ENCODE assay signal across 13 cellular contexts in genomic region chr14:100022772-100023451, GRCh38. TPM values are rescaled to one million over a fixed set of nuclear protein-coding genes. Genes with fewer than 3 reads are reported as not detected.
DNase-seq lines count a peak whose midpoint lies in the region; ATAC-seq, FAIRE-seq and TF ChIP-seq lines count a peak whose summit lies in the region.
"Had no signal": no experiment of that assay in that cellular context is flagged by ENCODE, and none has a peak within 500 bp of the region (broad histone marks: within the 10 kb centered on the region; RNA-seq: fewer than 3 reads in every experiment).

No MANE protein-coding gene starts in this region.

- ATAC-seq in K562, result peak; percentile 31; the same call in 2 of the 3 replicates
- no peak for ATAC-seq in GM23338

- H2AFZ ChIP-seq in K562 (ENCODE audit: low read depth, low read length), result no peak overlapping the region
- H2AFZ ChIP-seq in GM23338, result no peak overlapping the region

- 32% methylated on average over 7 of the region's 12 CpGs for WGBS in K562 (ENCODE audit: insufficient coverage, low coverage, missing lambda C conversion rate)

- CTCF ChIA-PET in K562 (lab: Yijun Ruan, JAX; ENCODE audit: low intra/inter-chr PET ratio), result interaction anchor here (0.6 kb wide), 2 partner anchors 26 to 359 kb away, joined by 3 read pairs; no protein-coding TSS in a partner anchor
- CTCF ChIA-PET in activated naive CD4-positive, alpha-beta T cell treated with anti-CD3 and anti-CD28 coated beads, Interleukin-2, amount 10 ng/mL, durations not matched to agents 7 days and 5 days (lab: Charles Lee), result interaction anchor here (0.8 kb wide), 1 partner anchor 56 kb away, joined by 3 read pairs; no protein-coding TSS in a partner anchor
- CTCF ChIA-PET in CD8-positive, alpha-beta memory T cell (lab: Charles Lee), result interaction anchor here (1.9 kb wide), 1 partner anchor 170 kb away, joined by 5 read pairs; no protein-coding TSS in a partner anchor

- no peak overlapping the region for H3K27ac Mint-ChIP-seq in activated naive CD4-positive, alpha-beta T cell treated with anti-CD3 and anti-CD28 coated beads, Interleukin-2, amount 10 ng/mL, durations not matched to agents 7 days and 5 days
- H3K27ac Mint-ChIP-seq in CD8-positive, alpha-beta memory T cell, result no peak overlapping the region
- H3K27ac Mint-ChIP-seq in GM23338, result no peak overlapping the region
- H3K27ac Mint-ChIP-seq: CD14-positive monocyte; stimulated activated naive CD8-positive, alpha-beta T cell treated with anti-CD3 and anti-CD28 coated beads, Interleukin-15, Interleukin-2, amounts not matched to agents 100 ng/mL and 50 ng/mL, for 24 hours had no signal

- no peak overlapping the region for H3K4me3 ChIP-seq in K562
- no peak overlapping the region for H3K4me3 ChIP-seq in CD8-positive, alpha-beta memory T cell (ENCODE audit: low read length)
- H3K4me3 ChIP-seq in GM23338, result no peak overlapping the region

- H3K9me3 Mint-ChIP-seq in activated naive CD4-positive, alpha-beta T cell treated with anti-CD3 and anti-CD28 coated beads, Interleukin-2, amount 10 ng/mL, durations not matched to agents 7 days and 5 days, result no peaks in the 10 kb centered on the region
- H3K9me3 Mint-ChIP-seq in CD8-positive, alpha-beta memory T cell, result no peaks in the 10 kb centered on the region
- no peaks in the 10 kb centered on the region; the same call in 2 of the 3 replicates for H3K9me3 Mint-ChIP-seq in GM23338
- H3K9me3 Mint-ChIP-seq: CD14-positive monocyte; stimulated activated naive CD8-positive, alpha-beta T cell treated with anti-CD3 and anti-CD28 coated beads, Interleukin-15, Interleukin-2, amounts not matched to agents 100 ng/mL and 50 ng/mL, for 24 hours had no signal

- intact Hi-C loops in K562 (cut with micrococcal nuclease), result no loop called here

- H3K27ac ChIP-seq in K562 (ENCODE audit: extremely low read depth, low read depth, low read length), result no peak overlapping the region
- no peak overlapping the region for H3K27ac ChIP-seq in CD8-positive, alpha-beta memory T cell (ENCODE audit: low read depth, low read length)
- H3K27ac ChIP-seq in GM23338 (ENCODE audit: low read depth), result no peak overlapping the region

- POLR2A ChIA-PET in K562 (lab: Yijun Ruan, JAX), result interaction anchor here (0.9 kb wide), 1 partner anchor 11 kb away, joined by 3 read pairs; no protein-coding TSS in a partner anchor
- POLR2A ChIA-PET in CD8-positive, alpha-beta memory T cell (lab: Charles Lee), result no interaction called here

- H3K9me3 ChIP-seq in K562 (replicated peaks; ENCODE audit: control insufficient read depth, insufficient read depth, low read depth, low read length), result no peaks in the 10 kb centered on the region
- H3K9me3 ChIP-seq in CD8-positive, alpha-beta memory T cell (ENCODE audit: low read length), result no peaks in the 10 kb centered on the region

- no peak for TF ChIP-seq RAD21 in K562 (CRISPR knock-in tag; conservative IDR thresholded peaks at IDR 0.05 in 1 of 2, IDR thresholded peaks at IDR 0.05 in 1 of 2)

- TF ChIP-seq POLR2A in K562 (conservative IDR thresholded peaks at IDR 0.05), result no peak

- H3K79me2 ChIP-seq in K562 (ENCODE audit: control insufficient read depth, insufficient read depth, low read length), result peaks cover 32% of the 10 kb centered on the region
- H3K79me2 ChIP-seq in GM23338 (replicated peaks; ENCODE audit: insufficient read depth), result peaks cover 17% of the 10 kb centered on the region; the same call in 1 of the 2 replicates

- H3F3A ChIP-seq in GM23338 (replicated peaks; ENCODE audit: low read depth), result no peaks in the 10 kb centered on the region

- peaks cover 6% of the 10 kb centered on the region for H3K4me1 Mint-ChIP-seq in activated naive CD4-positive, alpha-beta T cell treated with anti-CD3 and anti-CD28 coated beads, Interleukin-2, amount 10 ng/mL, durations not matched to agents 7 days and 5 days
- H3K4me1 Mint-ChIP-seq in CD8-positive, alpha-beta memory T cell, result peaks cover 8 to 11% (median 10%) of the 10 kb centered on the region in 3 donors
- peaks cover 31% of the 10 kb centered on the region for H3K4me1 Mint-ChIP-seq in GM23338
- H3K4me1 Mint-ChIP-seq: CD14-positive monocyte had no signal

- no peaks in the 10 kb centered on the region for H3K27me3 Mint-ChIP-seq in activated naive CD4-positive, alpha-beta T cell treated with anti-CD3 and anti-CD28 coated beads, Interleukin-2, amount 10 ng/mL, durations not matched to agents 7 days and 5 days
- H3K27me3 Mint-ChIP-seq in CD8-positive, alpha-beta memory T cell, result no peaks in the 10 kb centered on the region
- H3K27me3 Mint-ChIP-seq in GM23338 (ENCODE audit: insufficient read depth, low read depth, poor library complexity), result peaks cover under 1% of the 10 kb centered on the region
- H3K27me3 Mint-ChIP-seq: stimulated activated naive CD8-positive, alpha-beta T cell treated with anti-CD3 and anti-CD28 coated beads, Interleukin-15, Interleukin-2, amounts not matched to agents 100 ng/mL and 50 ng/mL, for 24 hours had no signal

- no peak overlapping the region for H3K4me3 Mint-ChIP-seq in activated naive CD4-positive, alpha-beta T cell treated with anti-CD3 and anti-CD28 coated beads, Interleukin-2, amount 10 ng/mL, durations not matched to agents 7 days and 5 days
- H3K4me3 Mint-ChIP-seq in CD8-positive, alpha-beta memory T cell, result no peak overlapping the region
- H3K4me3 Mint-ChIP-seq in GM23338, result no peak overlapping the region
- H3K4me3 Mint-ChIP-seq: CD14-positive monocyte; stimulated activated naive CD8-positive, alpha-beta T cell treated with anti-CD3 and anti-CD28 coated beads, Interleukin-15, Interleukin-2, amounts not matched to agents 100 ng/mL and 50 ng/mL, for 24 hours had no signal

- no peaks in the 10 kb centered on the region for H3K9me2 ChIP-seq in GM23338 (ENCODE audit: insufficient read depth)

- no peaks in the 10 kb centered on the region for H3K9me1 ChIP-seq in K562 (ENCODE audit: control insufficient read depth, insufficient read depth, low read length)

- H3K4me2 ChIP-seq in K562 (ENCODE audit: insufficient read depth, low read length), result no peak overlapping the region
- H3K4me2 ChIP-seq in GM23338, result no peak overlapping the region

- TF ChIP-seq EP300 in K562 (IDR thresholded peaks at IDR 0.05; ENCODE audit: low read length), result no peak

- H3K4me1 ChIP-seq in K562 (replicated peaks in 1 of 2; ENCODE audit: control insufficient read depth in 2 of 2, insufficient read depth in 2 of 2, low read length in 2 of 2) (peaks cover 31 to 34% of the 10 kb centered on the region in 2 experiments), GM23338 (ENCODE audit: insufficient read depth) (peaks cover 15% of the 10 kb centered on the region)
- no peaks in the 10 kb centered on the region for H3K4me1 ChIP-seq in CD8-positive, alpha-beta memory T cell (ENCODE audit: insufficient read depth, low read length)

- peak; percentile 23 for FAIRE-seq in K562 (lab: Jason Lieb, UNC)

- TF ChIP-seq CTCF in K562 (IDR thresholded peaks at IDR 0.05 in 2 of 3, conservative IDR thresholded peaks at IDR 0.05 in 1 of 3; ENCODE audit: insufficient read depth in 2 of 3, low read depth in 1 of 3, low read length in 3 of 3) (no peak), GM23338 (conservative IDR thresholded peaks at IDR 0.05; ENCODE audit: low read depth in 2 of 2) (no peak)

- in situ Hi-C loops in K562 (cut with MboI), result no loop called here

- no peak overlapping the region; a peak in 1 of 4 replicates for H3K9ac ChIP-seq in K562 (ENCODE audit: insufficient read depth in 1 of 2, low read depth in 2 of 2, low read length in 2 of 2)

- no peaks in the 10 kb centered on the region for H3K36me3 Mint-ChIP-seq in activated naive CD4-positive, alpha-beta T cell treated with anti-CD3 and anti-CD28 coated beads, Interleukin-2, amount 10 ng/mL, durations not matched to agents 7 days and 5 days
- H3K36me3 Mint-ChIP-seq in CD8-positive, alpha-beta memory T cell, result no peaks in the 10 kb centered on the region
- H3K36me3 Mint-ChIP-seq in GM23338 (ENCODE audit: low read depth), result no peaks in the 10 kb centered on the region
- H3K36me3 Mint-ChIP-seq: CD14-positive monocyte had no signal

- BruUV-seq in K562 (replicated peaks; lab: Mats Ljungman, UMichigan), result no TSS peak

- H3K36me3 ChIP-seq in K562 (ENCODE audit: control insufficient read depth, insufficient read depth, low read length) (no peaks in the 10 kb centered on the region; the same call in 2 of the 3 replicates), GM23338 (ENCODE audit: insufficient read depth) (no peaks in the 10 kb centered on the region)
- H3K36me3 ChIP-seq in CD8-positive, alpha-beta memory T cell (ENCODE audit: insufficient read depth, low read length), result no peaks in the 10 kb centered on the region

- peaks cover 9% of the 10 kb centered on the region; the same call in 1 of the 2 replicates for H4K20me1 ChIP-seq in K562 (replicated peaks; ENCODE audit: control insufficient read depth, insufficient read depth, low read length)
- H4K20me1 ChIP-seq in GM23338 (replicated peaks; ENCODE audit: insufficient read depth), result peaks cover 23% of the 10 kb centered on the region

- peak; percentile 86 for DNase-seq in DMS 273 (lab: John Stamatoyannopoulos, UW; ENCODE audit: unreplicated experiment)
- DNase-seq in NCI-H1436 treated with DMSO at 0.1 percent for 48 hours (lab: John Stamatoyannopoulos, UW), result peak; percentile 66
- peak in 1 of 4 experiments; percentile 27 for DNase-seq in K562 (ENCODE audit: extremely low read depth in 1 of 4, low spot score in 3 of 4)
- DNase-seq in myocyte (ENCODE audit: low read depth), result peak; percentile 98
- no peak for DNase-seq in activated naive CD4-positive, alpha-beta T cell treated with anti-CD3 and anti-CD28 coated beads, Interleukin-2, amount 10 ng/mL, durations not matched to agents 7 days and 5 days
- no peak for DNase-seq in NCI-H2029 treated with DMSO at 0.1 percent for 48 hours (lab: John Stamatoyannopoulos, UW)
- no peak for DNase-seq in CD8-positive, alpha-beta memory T cell
- DNase-seq in GM23338 (ENCODE audit: low spot score), result no peak
- DNase-seq: activated T-cell treated with anti-CD3 and anti-CD28 coated beads, Interleukin-2, amount 50 U/mL, for 48 hours; cerebellar nuclear complex; hippocampal formation had no signal

- no peaks in the 10 kb centered on the region for H3K27me3 ChIP-seq in K562 (ENCODE audit: control insufficient read depth in 2 of 2, insufficient read depth in 2 of 2, low read length in 2 of 2)
- no peaks in the 10 kb centered on the region for H3K27me3 ChIP-seq in CD8-positive, alpha-beta memory T cell (ENCODE audit: insufficient read depth, low read length, poor library complexity, severe bottlenecking)
- H3K27me3 ChIP-seq in GM23338 (ENCODE audit: insufficient read depth), result no peaks in the 10 kb centered on the region

RNA-seq across cellular contexts. Expression of gene EVL, which starts 42.3 kb away (rescaled TPM):
- 128 and 200 TPM in 2 replicates for total RNA-seq in K562 (2011; cell fraction: chromatin; rRNA removed; ENCODE audit: low replicate concordance)
- 79.5 and 87.4 TPM in 2 replicates for total RNA-seq in K562 (2011; cell fraction: nucleolus; rRNA removed)
- total RNA-seq in K562 (2011; cell fraction: nucleoplasm; rRNA removed), result 91.0 and 118 TPM in 2 replicates
- 23.9 and 26.3 TPM in 2 replicates for total RNA-seq in K562 (2014; rRNA removed)
- 15.6 and 17.6 TPM in 2 replicates for total RNA-seq in K562 (2014; rRNA removed; fragmentation: Illumina TruSeq; extraction: Trizol)
- 18.2 and 18.6 TPM in 2 replicates for total RNA-seq in K562 (2015; rRNA removed; fragmentation: Illumina TruSeq; extraction: Trizol)
- 39.3 and 43.4 TPM in 2 replicates for total RNA-seq in K562 (2021)
- 29.4 and 30.4 TPM in 2 replicates for polyA plus RNA-seq in K562 (2011; rRNA removed)
- 24.7 and 27.8 TPM in 2 replicates for polyA plus RNA-seq in K562 (2011; cell fraction: cytosol; rRNA removed)
- polyA plus RNA-seq in K562 (2011; cell fraction: nucleus; rRNA removed), result 87.8 and 114 TPM in 2 replicates
- 33.0 and 36.9 TPM in 2 replicates for polyA plus RNA-seq in K562 (2012)
- 35.0 and 36.1 TPM in 2 replicates for polyA plus RNA-seq in K562 (2014; fragmentation: Illumina TruSeq; extraction: Trizol)
- polyA plus RNA-seq in K562 (2014; fragmentation: Nextera tagmentation; extraction: Ambion mirVana), result 1 to 10 TPM; 2.9 to 4.0 TPM
- polyA plus RNA-seq in K562 (2014; rRNA removed), result 28.9 and 30.8 TPM in 2 replicates
- polyA minus RNA-seq in K562 (2011; rRNA and poly(A)+ RNA removed), result 23.0 and 23.4 TPM in 2 replicates
- 16.3 and 18.9 TPM in 2 replicates for polyA minus RNA-seq in K562 (2011; cell fraction: cytosol; rRNA and poly(A)+ RNA removed)
- 28.1 and 31.0 TPM in 2 replicates for polyA minus RNA-seq in K562 (2011; cell fraction: nucleus; rRNA and poly(A)+ RNA removed)
- total RNA-seq in myocyte, result 40.8 and 54.4 TPM in 2 replicates
- 55.1 TPM for polyA plus RNA-seq in myocyte (2012)
- total RNA-seq in CD8-positive, alpha-beta memory T cell, result 100 to 1,000 TPM; 218 to 228 TPM
- polyA plus RNA-seq in CD8-positive, alpha-beta memory T cell, result 129 TPM
- total RNA-seq in GM23338 (2014; rRNA removed; shearing (Covaris generic)), result 43.9 and 50.5 TPM in 2 replicates
- polyA plus RNA-seq in GM23338 (2016; fragmentation: Nextera tagmentation; extraction: Ambion mirVana), result 28.2 and 36.7 TPM in 2 replicates

Comparison
In these comparisons a context has a peak if more than half of its experiments do, and no peak if none do; other contexts are left out.
1. DNase-seq: peak in DMS 273 (single experiment), NCI-H1436 treated with DMSO at 0.1 percent for 48 hours (single experiment) and myocyte (single experiment); none in activated naive CD4-positive, alpha-beta T cell treated with anti-CD3 and anti-CD28 coated beads, Interleukin-2, amount 10 ng/mL, durations not matched to agents 7 days and 5 days (single experiment), NCI-H2029 treated with DMSO at 0.1 percent for 48 hours (single experiment), CD8-positive, alpha-beta memory T cell (0 of 5) and GM23338 (single experiment).